12 cellular contexts compared by ENCODE assay signal in genomic region chr15:96428742-96429141, GRCh38.
DNase-seq lines count a peak whose midpoint lies in the region; ATAC-seq, FAIRE-seq and TF ChIP-seq lines count a peak whose summit lies in the region.
"Had no signal": no experiment of that assay in that cellular context is flagged by ENCODE, and none has a peak within 500 bp of the region (broad histone marks: within the 10 kb centered on the region; RNA-seq: fewer than 3 reads in every experiment).

No MANE protein-coding gene starts in this region.

- no peaks in the 10 kb centered on the region for H3K9me3 ChIP-seq in breast epithelium

- DNase-seq in MCF 10A (ENCODE audit: unreplicated experiment) (peak; percentile 85), breast epithelium (ENCODE audit: low spot score in 2 of 2) (no peak), brain microvascular endothelial cell (peak; percentile 93), islet precursor cell (peak; percentile 59), urothelium cell line (ENCODE audit: low spot score) (peak; percentile 85), erythroblast (lab: John Stamatoyannopoulos, UW) (no peak)
- no peak for DNase-seq in activated effector memory CD4-positive, alpha-beta T cell treated with anti-CD3 and anti-CD28 coated beads, Interleukin-2, amount 50 U/mL, for 16 hours
- DNase-seq: activated CD8-positive, alpha-beta memory T cell treated with anti-CD3 and anti-CD28 coated beads for 24 hours; central memory CD4-positive, alpha-beta T cell had no signal

- H3K27me3 ChIP-seq in breast epithelium (peaks cover 0 to 11% of the 10 kb centered on the region in 2 donors), brain microvascular endothelial cell (replicated peaks) (no peaks in the 10 kb centered on the region)

- H3K27ac ChIP-seq in breast epithelium: no peak overlapping the region
- no peak overlapping the region for H3K27ac ChIP-seq in brain microvascular endothelial cell
- H3K27ac ChIP-seq: parathyroid adenoma had no signal

- no peaks in the 10 kb centered on the region for H3K4me1 Mint-ChIP-seq in MCF 10A (ENCODE audit: insufficient read depth, unreplicated experiment)

- no peak overlapping the region for H3K4me3 Mint-ChIP-seq in MCF 10A (ENCODE audit: unreplicated experiment)

- H3K36me3 ChIP-seq in breast epithelium: no peaks in the 10 kb centered on the region
- H3K36me3 ChIP-seq in brain microvascular endothelial cell (replicated peaks): no peaks in the 10 kb centered on the region

- no peak for TF ChIP-seq CTCF in MCF 10A (IDR thresholded peaks at IDR 0.05; ENCODE audit: unreplicated experiment)
- no peak for TF ChIP-seq CTCF in breast epithelium (IDR thresholded peaks at IDR 0.05)
- TF ChIP-seq CTCF in brain microvascular endothelial cell (IDR thresholded peaks at IDR 0.05; ENCODE audit: low read depth, low read length, missing control alignments): no peak

- TF ChIP-seq POLR2A in breast epithelium (IDR thresholded peaks at IDR 0.05) (no peak), erythroblast (IDR thresholded peaks at IDR 0.05; ENCODE audit: low read length) (no peak)

- peaks cover 51% of the 10 kb centered on the region for H3K27me3 Mint-ChIP-seq in MCF 10A (ENCODE audit: insufficient read depth, unreplicated experiment)

- no peaks in the 10 kb centered on the region for H3K4me1 ChIP-seq in breast epithelium
- H3K4me1 ChIP-seq: parathyroid adenoma had no signal

- no TSS peak for BruUV-seq in MCF 10A (replicated peaks; lab: Mats Ljungman, UMichigan)

- H3K9me3 Mint-ChIP-seq in MCF 10A (ENCODE audit: unreplicated experiment): no peaks in the 10 kb centered on the region

- no peaks in the 10 kb centered on the region for H3K36me3 Mint-ChIP-seq in MCF 10A (ENCODE audit: insufficient read depth, unreplicated experiment)

- in situ Hi-C loops in brain microvascular endothelial cell (cut with HindIII; ENCODE audit: low pct_ligation_motif_present, low sequenced_read_pairs): no loop called here

- no peak overlapping the region for H3K4me3 ChIP-seq in breast epithelium
- H3K4me3 ChIP-seq in brain microvascular endothelial cell (ENCODE audit: low read depth, low read length): no peak overlapping the region

- H3K27ac Mint-ChIP-seq in MCF 10A (ENCODE audit: low read depth, unreplicated experiment): no peak overlapping the region

- CTCF ChIA-PET in MCF 10A (lab: Yijun Ruan, JAX): interaction anchor here (0.5 to 0.7 kb wide), 4 partner anchors 86 to 1349 kb away, joined by 3 to 4 read pairs (median 4); no protein-coding TSS in a partner anchor

- FAIRE-seq in urothelium cell line (lab: Jason Lieb, UNC): no peak
- FAIRE-seq: A204.1 had no signal

- intact Hi-C loops in MCF 10A (cut with micrococcal nuclease) (loop anchor here (2.0 kb wide), 1 partner anchor 72 kb away; no protein-coding TSS in a partner anchor), breast epithelium (cut with DNase I; ENCODE audit: low total_unique reads) (no loop called here)

- POLR2A ChIA-PET in MCF 10A (lab: Yijun Ruan, JAX): interaction anchor here (0.6 to 1.4 kb wide), 3 partner anchors 9 to 87 kb away, joined by 3 to 5 read pairs (median 3); no protein-coding TSS in a partner anchor

- no peak for ATAC-seq in GM21447 (IDR thresholded peaks at IDR 0.05; ENCODE audit: unreplicated experiment)

Comparison
In these comparisons a context has a peak if more than half of its experiments do, and no peak if none do; other contexts are left out.
1. DNase-seq: peak in MCF 10A (single experiment), brain microvascular endothelial cell (single experiment), islet precursor cell (single experiment) and urothelium cell line (single experiment); none in breast epithelium (0 of 2), activated effector memory CD4-positive, alpha-beta T cell treated with anti-CD3 and anti-CD28 coated beads, Interleukin-2, amount 50 U/mL, for 16 hours (single experiment) and erythroblast (0 of 2).